20 cellular contexts compared by ENCODE assay signal in the genomic region with DNA sequence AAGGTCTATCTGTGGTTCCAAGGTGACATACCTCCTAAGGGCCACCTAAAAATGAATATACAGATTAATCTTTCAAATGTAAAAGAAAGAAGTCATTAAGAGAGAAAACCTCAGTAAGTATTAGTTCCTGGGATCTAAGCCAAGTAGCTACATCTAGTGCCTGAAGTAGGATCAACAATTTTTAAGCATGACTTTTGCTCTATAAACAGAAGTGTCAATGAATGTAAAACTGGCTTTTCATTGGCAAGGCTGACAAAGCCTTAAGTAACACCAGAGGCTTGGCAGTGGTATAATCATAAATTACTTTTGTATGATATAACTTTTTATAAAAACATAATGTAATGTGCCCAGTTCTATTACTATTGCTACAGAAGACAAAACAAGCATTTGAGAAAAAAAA. TPM values are rescaled to one million over a fixed set of nuclear protein-coding genes. Genes with fewer than 3 reads are reported as not detected.
DNase-seq lines count a peak whose midpoint lies in the region; ATAC-seq and TF ChIP-seq lines count a peak whose summit lies in the region.
"Had no signal": no experiment of that assay in that cellular context is flagged by ENCODE, and none has a peak within 500 bp of the region (broad histone marks: within the 10 kb centered on the region; RNA-seq: fewer than 3 reads in every experiment).

No MANE protein-coding gene starts in this region.

- no peak overlapping the region for H3K4me3 Mint-ChIP-seq in natural killer cell
- H3K4me3 Mint-ChIP-seq: B cell; CD4-positive, alpha-beta T cell; GM23338; HFFc6 had no signal

- intact Hi-C loops in Right ventricle myocardium superior (cut with DNase I) (no loop called here), natural killer cell (cut with micrococcal nuclease) (no loop called here), stomach (cut with DNase I; ENCODE audit: low total_unique reads) (no loop called here)

- DNase-seq in H4 (ENCODE audit: low spot score) (peak; percentile 3), adipocyte (ENCODE audit: low read depth) (peak; percentile 34), Right ventricle myocardium superior (no peak), renal cortical epithelial cell (ENCODE audit: low read depth) (peak; percentile 9), SIG-M5 (lab: John Stamatoyannopoulos, UW) (no peak), natural killer cell (no peak), stomach (no peak)
- DNase-seq: Calu3; CD4-positive, alpha-beta T cell; GF-D8; HFFc6; KG1; NCI-H1092; NCI-H187; NCI-H2171; NCI-H510A; NCI-H82 had no signal

- H3K9me3 Mint-ChIP-seq in natural killer cell = no peaks in the 10 kb centered on the region
- H3K9me3 Mint-ChIP-seq: CD4-positive, alpha-beta T cell; HFFc6 had no signal

- H3K36me3 ChIP-seq in adipocyte (ENCODE audit: control insufficient read depth, insufficient read depth, low read length, severe bottlenecking) = no peaks in the 10 kb centered on the region
- no peaks in the 10 kb centered on the region for H3K36me3 ChIP-seq in stomach
- H3K36me3 ChIP-seq: SJSA1 had no signal

- H3K4me3 ChIP-seq in adipocyte (ENCODE audit: low read length) (no peak overlapping the region), stomach (no peak overlapping the region)
- H3K4me3 ChIP-seq: GM23338, SJSA1 had no signal

- TF ChIP-seq CTCF in natural killer cell (IDR thresholded peaks at IDR 0.05) (no peak), stomach (IDR thresholded peaks at IDR 0.05) (no peak)

- no peak overlapping the region for H3K27ac Mint-ChIP-seq in natural killer cell
- H3K27ac Mint-ChIP-seq: B cell; CD4-positive, alpha-beta T cell; GM23338; HFFc6 had no signal

- no peak overlapping the region for H3K9ac ChIP-seq in adipocyte (ENCODE audit: low read length)

- TF ChIP-seq POLR2A in stomach (IDR thresholded peaks at IDR 0.05) = no peak

- no peaks in the 10 kb centered on the region for H3K4me1 Mint-ChIP-seq in natural killer cell
- H3K4me1 Mint-ChIP-seq: B cell, GM23338 had no signal

- ATAC-seq in Right ventricle myocardium superior (ENCODE audit: poor library complexity) (peak; percentile 93), natural killer cell (no peak)
- ATAC-seq: GM23338 had no signal

- H3K27me3 Mint-ChIP-seq in natural killer cell (ENCODE audit: low read depth in 2 of 2) = peaks cover 41 to 60% of the 10 kb centered on the region in 2 donors

- no peaks in the 10 kb centered on the region for H3K27me3 ChIP-seq in adipocyte (replicated peaks; ENCODE audit: control insufficient read depth, insufficient read depth, low read length)
- no peaks in the 10 kb centered on the region for H3K27me3 ChIP-seq in stomach
- H3K27me3 ChIP-seq: SJSA1 had no signal

- no peak overlapping the region for H3K27ac ChIP-seq in stomach
- H3K27ac ChIP-seq: SJSA1 had no signal

- H3K9me3 ChIP-seq in adipocyte (ENCODE audit: control insufficient read depth, low read length) (peaks cover 3% of the 10 kb centered on the region), stomach (no peaks in the 10 kb centered on the region)
- H3K9me3 ChIP-seq: SJSA1 had no signal

- H3K36me3 Mint-ChIP-seq in natural killer cell = no peaks in the 10 kb centered on the region

- no peak for TF ChIP-seq EP300 in stomach (IDR thresholded peaks at IDR 0.05)

- H3K4me1 ChIP-seq in adipocyte (ENCODE audit: control insufficient read depth, insufficient read depth, low read length) (peaks cover 20% of the 10 kb centered on the region), stomach (no peaks in the 10 kb centered on the region)
- H3K4me1 ChIP-seq: SJSA1 had no signal

RNA-seq across cellular contexts. Expression of a gene that starts 12.2 kb away (rescaled TPM):
- total RNA-seq in H4 (2014; rRNA removed; shearing (Covaris generic)) = 11.5 and 26.5 TPM in 2 replicates
- total RNA-seq in Right ventricle myocardium superior = 401 TPM
- 29.5 and 70.1 TPM in 2 replicates for total RNA-seq in renal cortical epithelial cell
- 10 to 100 TPM; 15.2 to 20.9 (median 17.7) TPM for total RNA-seq in natural killer cell
- total RNA-seq in stomach = 10 to 100 TPM; 15.2 to 77.5 (median 26.3) TPM
- 10 to 100 TPM; 26.3 to 55.9 (median 44.6) TPM for polyA plus RNA-seq in stomach

Comparison
In these comparisons a context has a peak if more than half of its experiments do, and no peak if none do; other contexts are left out.
1. DNase-seq: peak in H4 (single experiment), adipocyte (single experiment) and renal cortical epithelial cell (single experiment); none in Right ventricle myocardium superior (single experiment), SIG-M5 (single experiment), natural killer cell (single experiment) and stomach (single experiment).